ENCODE assay signal across 15 cellular contexts in genomic region chr7:101134399-101134980, GRCh38. TPM values are rescaled to one million over a fixed set of nuclear protein-coding genes. Genes with fewer than 3 reads are reported as not detected.
A peak's percentile ranks its signal among the peaks of the same experiment; 100 is the strongest.
DNase-seq lines count a peak whose midpoint lies in the region; ATAC-seq and TF ChIP-seq lines count a peak whose summit lies in the region.
"Had no signal": no experiment of that assay in that cellular context is flagged by ENCODE, and none has a peak within 500 bp of the region (broad histone marks: within the 10 kb centered on the region; RNA-seq: fewer than 3 reads in every experiment).

No MANE protein-coding gene starts in this region.

- H3K36me3 Mint-ChIP-seq in activated naive CD8-positive, alpha-beta T cell: no peaks in the 10 kb centered on the region
- H3K36me3 Mint-ChIP-seq in activated naive CD8-positive, alpha-beta T cell treated with anti-CD3 and anti-CD28 coated beads for 36 hours: no peaks in the 10 kb centered on the region

- peaks cover 6% of the 10 kb centered on the region for H3K27me3 Mint-ChIP-seq in activated naive CD8-positive, alpha-beta T cell
- H3K27me3 Mint-ChIP-seq in activated naive CD8-positive, alpha-beta T cell treated with anti-CD3 and anti-CD28 coated beads for 36 hours: peaks cover 17% of the 10 kb centered on the region

- DNase-seq in activated naive CD8-positive, alpha-beta T cell treated with anti-CD3 and anti-CD28 coated beads for 36 hours: no peak
- no peak for DNase-seq in Panc1 (ENCODE audit: low read depth, low spot score)
- DNase-seq in fibroblast of mammary gland (ENCODE audit: low read depth): peak; percentile 67
- no peak for DNase-seq in NCI-H2196 (lab: John Stamatoyannopoulos, UW; ENCODE audit: unreplicated experiment)
- DNase-seq in NCI-H510A treated with DMSO at 0.1 percent for 48 hours (lab: John Stamatoyannopoulos, UW): no peak
- DNase-seq in thyroid gland: no peak
- DNase-seq: Karpas-422, mucosa of descending colon had no signal

- peak overlapping the region; percentile 50 for H3K4me3 Mint-ChIP-seq in activated naive CD8-positive, alpha-beta T cell
- H3K4me3 Mint-ChIP-seq in activated naive CD8-positive, alpha-beta T cell treated with anti-CD3 and anti-CD28 coated beads for 36 hours: no peak overlapping the region

- in situ Hi-C loops in Panc1 (cut with HindIII; ENCODE audit: low pct_unique_long_range_greater_than_20kb, low sequenced_read_pairs): no loop called here

- H3K4me3 ChIP-seq in Panc1 (ENCODE audit: low read depth in 2 of 2, low read length in 2 of 2) (no peak overlapping the region), fibroblast of mammary gland (ENCODE audit: control insufficient read depth, low read depth, low read length) (no peak overlapping the region), thyroid gland (replicated peaks in 1 of 3) (no peak overlapping the region)
- H3K4me3 ChIP-seq: hepatocyte, mucosa of descending colon, skin epidermis had no signal

- H3K27ac ChIP-seq in Panc1 (ENCODE audit: low read length) (peak overlapping the region; percentile 57), thyroid gland (no peak overlapping the region)
- H3K27ac ChIP-seq: hepatocyte, VCaP had no signal

- BruUV-seq in Panc1 (replicated peaks; lab: Mats Ljungman, UMichigan): no TSS peak

- no peaks in the 10 kb centered on the region for H3K9me3 Mint-ChIP-seq in activated naive CD8-positive, alpha-beta T cell (ENCODE audit: low read depth)
- H3K9me3 Mint-ChIP-seq in activated naive CD8-positive, alpha-beta T cell treated with anti-CD3 and anti-CD28 coated beads for 36 hours: no peaks in the 10 kb centered on the region
- H3K9me3 Mint-ChIP-seq: activated T-helper 2 cell treated with anti-CD3 and anti-CD28 coated beads, Interferon-gamma antibody, Interleukin-2, Interleukin-4, amounts not matched to agents 10 μg/mL and 5 μg/mL and 100 μg/mL, durations not matched to agents 14 hours and 24 hours and 36 hours had no signal

- intact Hi-C loops in Panc1 (cut with micrococcal nuclease; ENCODE audit: unreplicated experiment) (loop anchor here (2.0 kb wide), 1 partner anchor 40 kb away; no protein-coding TSS in a partner anchor), thyroid gland (cut with DNase I) (no loop called here)

- POLR2A ChIA-PET in Panc1 (lab: Charles Lee): no interaction called here

- CTCF ChIA-PET in Panc1 (lab: Charles Lee): no interaction called here

- peaks cover 36% of the 10 kb centered on the region for H3K4me1 ChIP-seq in Panc1 (ENCODE audit: control insufficient read depth, insufficient read depth, low read length)
- peaks cover 0 to 14% of the 10 kb centered on the region in 2 donors for H3K4me1 ChIP-seq in thyroid gland

- no peaks in the 10 kb centered on the region for H3K27me3 ChIP-seq in Panc1 (ENCODE audit: control insufficient read depth, insufficient read depth, low read length)
- H3K27me3 ChIP-seq in thyroid gland: no peaks in the 10 kb centered on the region
- H3K27me3 ChIP-seq: hepatocyte had no signal

- peaks cover 2% of the 10 kb centered on the region for H3K36me3 ChIP-seq in Panc1 (ENCODE audit: control insufficient read depth, insufficient read depth, low read length)
- H3K36me3 ChIP-seq in thyroid gland: no peaks in the 10 kb centered on the region

- H3K27ac Mint-ChIP-seq in activated naive CD8-positive, alpha-beta T cell: no peak overlapping the region
- no peak overlapping the region for H3K27ac Mint-ChIP-seq in activated naive CD8-positive, alpha-beta T cell treated with anti-CD3 and anti-CD28 coated beads for 36 hours
- H3K27ac Mint-ChIP-seq: activated T-helper 2 cell treated with anti-CD3 and anti-CD28 coated beads, Interferon-gamma antibody, Interleukin-2, Interleukin-4, amounts not matched to agents 10 μg/mL and 5 μg/mL and 100 μg/mL, durations not matched to agents 14 hours and 24 hours and 36 hours had no signal

- ATAC-seq in Panc1: no peak
- ATAC-seq in GM21367 (IDR thresholded peaks at IDR 0.05; ENCODE audit: unreplicated experiment): no peak
- ATAC-seq: mucosa of descending colon had no signal

- no peak for TF ChIP-seq CTCF in Panc1 (IDR thresholded peaks at IDR 0.05)
- TF ChIP-seq CTCF in fibroblast of mammary gland (conservative IDR thresholded peaks at IDR 0.05; ENCODE audit: control insufficient read depth, insufficient read depth, low read depth, low read length): no peak
- TF ChIP-seq CTCF in thyroid gland (IDR thresholded peaks at IDR 0.05): no peak

- no peak for TF ChIP-seq POLR2A in thyroid gland (IDR thresholded peaks at IDR 0.05)

- H3K9me3 ChIP-seq in Panc1 (ENCODE audit: control insufficient read depth, insufficient read depth, low read depth, low read length) (no peaks in the 10 kb centered on the region), thyroid gland (no peaks in the 10 kb centered on the region)
- H3K9me3 ChIP-seq: mucosa of descending colon had no signal

- peaks cover 34% of the 10 kb centered on the region for H3K4me1 Mint-ChIP-seq in activated naive CD8-positive, alpha-beta T cell (ENCODE audit: low read depth)
- H3K4me1 Mint-ChIP-seq in activated naive CD8-positive, alpha-beta T cell treated with anti-CD3 and anti-CD28 coated beads for 36 hours: peaks cover 40% of the 10 kb centered on the region

- WGBS in thyroid gland, 2 donors: 86 to 90% methylated on average over 6 of the region's 6 CpGs

RNA-seq across cellular contexts. Expression of gene SERPINE1, which starts 7.6 kb away (rescaled TPM):
- under 1 TPM; 0.06 to 0.27 TPM for total RNA-seq in activated naive CD8-positive, alpha-beta T cell treated with anti-CD3 and anti-CD28 coated beads for 36 hours
- 370 TPM for total RNA-seq in Panc1 (2021; ENCODE audit: unreplicated experiment)
- polyA plus RNA-seq in Panc1 (2012; ENCODE audit: insufficient read length): 482 TPM
- 10 to 100 TPM in 1 of 4 donors, 1 to 10 TPM in 3; 4.7 to 18.6 (median 7.6) TPM for total RNA-seq in thyroid gland

RNA-seq across cellular contexts. Expression of gene AP1S1, which starts 19.8 kb away (rescaled TPM):
- total RNA-seq in activated naive CD8-positive, alpha-beta T cell treated with anti-CD3 and anti-CD28 coated beads for 36 hours: 10 to 100 TPM; 30.1 to 38.4 TPM
- total RNA-seq in Panc1 (2021; ENCODE audit: unreplicated experiment): 74.2 TPM
- 152 TPM for polyA plus RNA-seq in Panc1 (2012; ENCODE audit: insufficient read length)
- total RNA-seq in thyroid gland: 10 to 100 TPM; 29.0 to 59.6 (median 41.3) TPM

RNA-seq across cellular contexts. Expression of gene VGF, which starts 30.9 kb away (rescaled TPM):
- total RNA-seq in activated naive CD8-positive, alpha-beta T cell treated with anti-CD3 and anti-CD28 coated beads for 36 hours: not detected
- total RNA-seq in Panc1 (2021; ENCODE audit: unreplicated experiment): 4.4 TPM
- polyA plus RNA-seq in Panc1 (2012; ENCODE audit: insufficient read length): 10.8 TPM
- 1 to 10 TPM in 2 of 4 donors, not detected in 2; 1.3 to 2.3 TPM for total RNA-seq in thyroid gland

RNA-seq across cellular contexts. Expression of gene NAT16, which starts 45.6 kb away (rescaled TPM):
- total RNA-seq in activated naive CD8-positive, alpha-beta T cell treated with anti-CD3 and anti-CD28 coated beads for 36 hours: not detected
- 0.15 TPM for total RNA-seq in Panc1 (2021; ENCODE audit: unreplicated experiment)
- not detected for polyA plus RNA-seq in Panc1 (2012; ENCODE audit: insufficient read length)
- 1 to 10 TPM in 1 of 4 donors, under 1 TPM in 1, not detected in 2; 0.29 to 1.4 TPM for total RNA-seq in thyroid gland
- total RNA-seq: activated T-helper 2 cell treated with anti-CD3 and anti-CD28 coated beads, Interferon-gamma antibody, Interleukin-2, Interleukin-4, amounts not matched to agents 10 μg/mL and 5 μg/mL and 100 μg/mL, durations not matched to agents 14 hours and 24 hours and 36 hours; H4; hepatocyte; mucosa of descending colon had no signal
- polyA plus RNA-seq: hepatocyte had no signal

RNA-seq across cellular contexts. Expression of gene TRIM56, which starts 49.2 kb away (rescaled TPM):
- 10 to 100 TPM; 35.1 to 35.3 TPM for total RNA-seq in activated naive CD8-positive, alpha-beta T cell treated with anti-CD3 and anti-CD28 coated beads for 36 hours
- total RNA-seq in Panc1 (2021; ENCODE audit: unreplicated experiment): 37.4 TPM
- 31.8 TPM for polyA plus RNA-seq in Panc1 (2012; ENCODE audit: insufficient read length)
- 10 to 100 TPM; 19.6 to 36.4 (median 28.5) TPM for total RNA-seq in thyroid gland

Comparison
In these comparisons a context has a peak if more than half of its experiments do, and no peak if none do; other contexts are left out.
1. RNA of gene SERPINE1, which starts 7.6 kb away (total RNA-seq): 370 TPM in Panc1 (single experiment); 4.7 to 18.6 TPM in thyroid gland and 0.06 to 0.27 TPM in activated naive CD8-positive, alpha-beta T cell treated with anti-CD3 and anti-CD28 coated beads for 36 hours; every median in the first group is over 10 times any median in the second.